In the genomic region with DNA sequence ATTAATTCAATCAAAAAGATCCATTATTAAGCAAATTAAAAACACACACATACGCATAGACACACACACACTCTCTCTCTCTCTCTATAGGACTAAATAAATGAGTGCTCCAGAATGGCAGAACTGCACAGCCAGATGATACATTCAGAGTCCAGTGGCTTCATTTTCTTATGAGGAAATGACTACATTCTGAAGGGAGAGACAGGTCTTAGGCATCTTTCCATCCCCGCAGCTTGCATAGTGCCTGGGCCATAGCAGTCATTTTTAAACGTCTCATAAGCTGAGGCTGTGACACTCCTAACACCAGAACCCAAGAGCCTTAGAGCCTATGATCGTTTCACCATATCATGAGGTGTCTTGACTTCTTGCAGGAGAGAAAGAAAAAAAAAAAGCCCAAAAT, we compare ENCODE assay signal across 13 cellular contexts. TPM values are rescaled to one million over a fixed set of nuclear protein-coding genes. Genes with fewer than 3 reads are reported as not detected.
DNase-seq lines count a peak whose midpoint lies in the region; ATAC-seq and TF ChIP-seq lines count a peak whose summit lies in the region.
"Had no signal": no experiment of that assay in that cellular context is flagged by ENCODE, and none has a peak within 500 bp of the region (broad histone marks: within the 10 kb centered on the region; RNA-seq: fewer than 3 reads in every experiment).

No MANE protein-coding gene starts in this region.

- peaks cover 64% of the 10 kb centered on the region for H3K79me2 ChIP-seq in PC-3 (ENCODE audit: low read length)
- H3K79me2 ChIP-seq in osteoblast (ENCODE audit: insufficient read depth, low read length) = peaks cover 56% of the 10 kb centered on the region

- ATAC-seq in PC-3 (no peak), HG03280 (IDR thresholded peaks at IDR 0.05; ENCODE audit: unreplicated experiment) (no peak)
- ATAC-seq in naive thymus-derived CD4-positive, alpha-beta T cell = no peak

- no peaks in the 10 kb centered on the region for H4K20me1 ChIP-seq in PC-3 (ENCODE audit: low read length)
- no peaks in the 10 kb centered on the region for H4K20me1 ChIP-seq in osteoblast (ENCODE audit: insufficient read depth, low read length)

- H3K27ac ChIP-seq in PC-3 (ENCODE audit: low read length) (peak overlapping the region; percentile 99), osteoblast (ENCODE audit: low read depth, low read length) (peak overlapping the region; percentile 11)
- no peak overlapping the region for H3K27ac ChIP-seq in naive thymus-derived CD4-positive, alpha-beta T cell (ENCODE audit: low read depth, low read length)

- TF ChIP-seq CTCF in Calu3 (IDR thresholded peaks at IDR 0.05; ENCODE audit: unreplicated experiment) (no peak), PC-3 (conservative IDR thresholded peaks at IDR 0.05; ENCODE audit: low read depth, low read length) (no peak), osteoblast (IDR thresholded peaks at IDR 0.05; ENCODE audit: extremely low read depth, low read depth, low read length) (no peak)

- H3K4me1 ChIP-seq in PC-3 (ENCODE audit: insufficient read depth, low read length) (peaks cover 86% of the 10 kb centered on the region), osteoblast (ENCODE audit: insufficient read depth, low read length) (peaks cover 78% of the 10 kb centered on the region)
- no peaks in the 10 kb centered on the region for H3K4me1 ChIP-seq in naive thymus-derived CD4-positive, alpha-beta T cell (ENCODE audit: control insufficient read depth in 2 of 2, insufficient read depth in 2 of 2, low read length in 2 of 2)

- CTCF ChIA-PET in Calu3 (lab: Charles Lee) (interaction anchor here (0.7 kb wide), 1 partner anchor 255 kb away, joined by 3 read pairs; no protein-coding TSS in a partner anchor), PC-3 (lab: Charles Lee) (no interaction called here)
- CTCF ChIA-PET in naive thymus-derived CD4-positive, alpha-beta T cell (lab: Charles Lee) = no interaction called here

- no peaks in the 10 kb centered on the region for H3K9me2 ChIP-seq in PC-3 (replicated peaks; ENCODE audit: low read length)

- peaks cover 25% of the 10 kb centered on the region for H3F3A ChIP-seq in PC-3 (ENCODE audit: low read length, unreplicated experiment)

- peak overlapping the region; percentile 82; the same call in 1 of the 2 replicates for H3K4me2 ChIP-seq in PC-3 (ENCODE audit: low read length)
- no peak overlapping the region for H3K4me2 ChIP-seq in osteoblast (ENCODE audit: insufficient read depth, low read length)
- H3K4me2 ChIP-seq: PC-9 had no signal

- H3K4me1 Mint-ChIP-seq in Calu3 (ENCODE audit: low read depth, unreplicated experiment) = peaks cover 56% of the 10 kb centered on the region
- H3K4me1 Mint-ChIP-seq in naive thymus-derived CD4-positive, alpha-beta T cell = peaks cover 0 to 15% (median 9%) of the 10 kb centered on the region in 7 donors

- no peaks in the 10 kb centered on the region for H3K27me3 Mint-ChIP-seq in Calu3 (ENCODE audit: unreplicated experiment)
- no peaks in the 10 kb centered on the region for H3K27me3 Mint-ChIP-seq in naive thymus-derived CD4-positive, alpha-beta T cell

- peak overlapping the region; percentile 86 for H3K9ac ChIP-seq in PC-3 (ENCODE audit: low read length)

- H2AFZ ChIP-seq in PC-3 (ENCODE audit: low read length) (no peak overlapping the region), osteoblast (ENCODE audit: low read length) (no peak overlapping the region)
- H2AFZ ChIP-seq: PC-9 had no signal

- POLR2A ChIA-PET in PC-3 (lab: Charles Lee; ENCODE audit: unreplicated experiment) = interaction anchor here (0.6 kb wide), 1 partner anchor 26 kb away, joined by 10 read pairs; no protein-coding TSS in a partner anchor
- POLR2A ChIA-PET in naive thymus-derived CD4-positive, alpha-beta T cell (lab: Charles Lee) = no interaction called here

- H3K27ac Mint-ChIP-seq in Calu3 (ENCODE audit: unreplicated experiment) = peak overlapping the region; percentile 10
- H3K27ac Mint-ChIP-seq in naive thymus-derived CD4-positive, alpha-beta T cell = no peak overlapping the region

- H3K9me3 Mint-ChIP-seq in Calu3 (ENCODE audit: low read depth, unreplicated experiment) = no peaks in the 10 kb centered on the region
- no peaks in the 10 kb centered on the region for H3K9me3 Mint-ChIP-seq in naive thymus-derived CD4-positive, alpha-beta T cell

- H3K36me3 Mint-ChIP-seq in Calu3 (ENCODE audit: insufficient read depth, unreplicated experiment) = peaks cover 6% of the 10 kb centered on the region
- H3K36me3 Mint-ChIP-seq in naive thymus-derived CD4-positive, alpha-beta T cell = peaks cover 14 to 65% (median 39%) of the 10 kb centered on the region in 5 donors

- no peak overlapping the region for H3K4me3 Mint-ChIP-seq in Calu3 (ENCODE audit: low read depth, unreplicated experiment)
- H3K4me3 Mint-ChIP-seq in naive thymus-derived CD4-positive, alpha-beta T cell = no peak overlapping the region

- intact Hi-C loops in Calu3 (cut with micrococcal nuclease; ENCODE audit: unreplicated experiment) (loop anchor here (5.0 kb wide), 1 partner anchor 210 kb away; the partner anchor contains the start of gene CRIM1), PC-3 (cut with micrococcal nuclease) (loop anchor here (5.0 kb wide), 1 partner anchor 210 kb away; the partner anchor contains the start of gene CRIM1)
- intact Hi-C loops in naive thymus-derived CD4-positive, alpha-beta T cell (cut with micrococcal nuclease) = no loop called here

- DNase-seq in Calu3 (no peak), PC-3 (peak; percentile 21), dermis blood vessel endothelial cell (peak; percentile 39), osteoblast (ENCODE audit: insufficient read length, low spot score, missing footprints) (no peak), NCI-H2107 treated with DMSO at 0.1 percent for 48 hours (lab: John Stamatoyannopoulos, UW; ENCODE audit: unreplicated experiment) (no peak)
- DNase-seq in naive thymus-derived CD4-positive, alpha-beta T cell = no peak
- DNase-seq: C1 segment of cervical spinal cord, NCI-H1048, NCI-H1694, NCI-H2107, PC-9, Right ventricle myocardium superior had no signal

- H3K27me3 ChIP-seq in PC-3 (ENCODE audit: low read length) (no peaks in the 10 kb centered on the region), osteoblast (ENCODE audit: insufficient read depth, low read length) (no peaks in the 10 kb centered on the region)
- H3K27me3 ChIP-seq in naive thymus-derived CD4-positive, alpha-beta T cell (ENCODE audit: control insufficient read depth in 2 of 2, insufficient read depth in 2 of 2, low read length in 2 of 2) = no peaks in the 10 kb centered on the region

- H3K4me3 ChIP-seq in PC-3 (ENCODE audit: low read length) = no peak overlapping the region
- H3K4me3 ChIP-seq in osteoblast (ENCODE audit: insufficient read depth, low read length) = no peak overlapping the region
- no peak overlapping the region for H3K4me3 ChIP-seq in naive thymus-derived CD4-positive, alpha-beta T cell (ENCODE audit: low read length)
- H3K4me3 ChIP-seq: PC-9 had no signal

- BruUV-seq in Calu3 (replicated peaks; lab: Mats Ljungman, UMichigan) (no TSS peak), PC-3 (replicated peaks; lab: Mats Ljungman, UMichigan) (no TSS peak)

- H3K9me3 ChIP-seq in PC-3 (ENCODE audit: low read length) (no peaks in the 10 kb centered on the region), osteoblast (ENCODE audit: low read depth, low read length) (no peaks in the 10 kb centered on the region)
- H3K9me3 ChIP-seq in naive thymus-derived CD4-positive, alpha-beta T cell (ENCODE audit: control insufficient read depth in 2 of 3, low read length in 3 of 3) = no peaks in the 10 kb centered on the region

- H3K36me3 ChIP-seq in PC-3 (ENCODE audit: low read depth, low read length) (peaks cover 19% of the 10 kb centered on the region), osteoblast (ENCODE audit: insufficient read depth, low read length) (no peaks in the 10 kb centered on the region)
- peaks cover 0 to 6% (median 4%) of the 10 kb centered on the region in 3 experiments for H3K36me3 ChIP-seq in naive thymus-derived CD4-positive, alpha-beta T cell (ENCODE audit: control insufficient read depth in 2 of 3, insufficient read depth in 3 of 3, low read length in 3 of 3)

RNA-seq across cellular contexts. Expression of gene FEZ2, which starts 31.1 kb away (rescaled TPM):
- total RNA-seq in Calu3 (2022) (46.7 and 47.6 TPM in 2 replicates), PC-3 (2014; rRNA removed) (52.6 and 62.1 TPM in 2 replicates), dermis blood vessel endothelial cell (103 and 115 TPM in 2 replicates), osteoblast (51.3 and 62.6 TPM in 2 replicates)
- total RNA-seq in naive thymus-derived CD4-positive, alpha-beta T cell = 10 to 100 TPM; 11.2 to 21.9 (median 14.0) TPM
- polyA plus RNA-seq in naive thymus-derived CD4-positive, alpha-beta T cell = 1 to 10 TPM; 1.7 to 2.9 TPM

Comparison
In these comparisons a context has a peak if more than half of its experiments do, and no peak if none do; other contexts are left out.
1. DNase-seq: peak in PC-3 (single experiment) and dermis blood vessel endothelial cell (single experiment); none in Calu3 (single experiment), osteoblast (single experiment), NCI-H2107 treated with DMSO at 0.1 percent for 48 hours (single experiment) and naive thymus-derived CD4-positive, alpha-beta T cell (0 of 9).
2. intact Hi-C loops: an anchor here in Calu3 (5.0 kb wide) and PC-3 (5.0 kb wide); none called in naive thymus-derived CD4-positive, alpha-beta T cell.